Comparison of ENCODE assay signal across 1 cellular context in the genomic region with DNA sequence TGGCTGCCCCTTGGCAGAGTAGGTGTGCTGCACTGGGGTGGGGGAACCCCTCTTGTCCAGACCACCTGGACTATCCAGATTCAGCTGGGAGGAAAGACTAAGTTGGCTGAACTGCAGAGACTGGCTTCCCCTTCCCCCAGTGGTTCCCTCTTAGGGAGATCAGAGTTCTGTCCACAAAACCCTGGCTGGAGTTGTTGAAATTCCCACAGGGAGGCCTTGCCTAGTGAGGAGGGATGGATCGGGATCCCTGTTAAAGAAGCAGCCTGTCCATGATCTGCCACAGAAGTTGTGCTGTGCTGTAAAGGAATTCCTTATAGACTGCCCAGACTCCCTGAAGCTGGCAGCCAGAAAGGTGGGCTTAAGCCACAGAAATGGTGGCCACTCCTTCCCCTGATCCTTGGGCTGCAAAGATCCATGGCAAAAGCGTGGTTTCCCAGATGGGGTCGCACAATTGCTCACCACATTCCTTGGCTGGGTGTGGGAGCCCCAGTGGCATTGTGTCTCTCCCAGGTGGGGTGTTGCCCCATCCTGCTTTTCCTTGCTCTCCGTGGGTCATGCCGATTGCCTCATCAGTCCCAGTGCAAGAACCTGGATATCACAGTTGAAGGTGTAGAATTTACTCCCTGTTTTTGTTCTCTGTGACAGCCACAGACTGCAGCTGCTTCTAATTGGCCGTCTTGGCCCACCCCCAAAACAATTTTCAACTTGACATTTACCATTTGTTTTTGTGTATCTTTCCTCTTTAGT.
TF ChIP-seq lines count a peak whose summit lies in the region.

No MANE protein-coding gene starts in this region.

TF ChIP-seq in HepG2, 621 proteins besides CTCF, POLR2A, EP300 and RAD21:
- TF ChIP-seq NFE2L2 (IDR thresholded peaks at IDR 0.05; ENCODE audit: low read length) (no peak), NFIB (CRISPR knock-in tag; IDR thresholded peaks at IDR 0.05; ENCODE audit: borderline replicate concordance) (no peak), JUNB (CRISPR knock-in tag; IDR thresholded peaks at IDR 0.05; ENCODE audit: borderline replicate concordance) (no peak), SOX13 (IDR thresholded peaks at IDR 0.05) (no peak), SOX13 (CRISPR knock-in tag; conservative IDR thresholded peaks at IDR 0.05 in 1 of 2, IDR thresholded peaks at IDR 0.05 in 1 of 2) (no peak), GZF1 (CRISPR knock-in tag; IDR thresholded peaks at IDR 0.05) (no peak), NCOR1 (IDR thresholded peaks at IDR 0.05; ENCODE audit: borderline replicate concordance, low read length) (no peak), TCF7L2 (IDR thresholded peaks at IDR 0.05; ENCODE audit: low read depth, low read length) (no peak), JUND (CRISPR knock-in tag; IDR thresholded peaks at IDR 0.05) (no peak), NFYB (CRISPR knock-in tag; IDR thresholded peaks at IDR 0.05) (no peak)
- TF ChIP-seq, protein P1, sequence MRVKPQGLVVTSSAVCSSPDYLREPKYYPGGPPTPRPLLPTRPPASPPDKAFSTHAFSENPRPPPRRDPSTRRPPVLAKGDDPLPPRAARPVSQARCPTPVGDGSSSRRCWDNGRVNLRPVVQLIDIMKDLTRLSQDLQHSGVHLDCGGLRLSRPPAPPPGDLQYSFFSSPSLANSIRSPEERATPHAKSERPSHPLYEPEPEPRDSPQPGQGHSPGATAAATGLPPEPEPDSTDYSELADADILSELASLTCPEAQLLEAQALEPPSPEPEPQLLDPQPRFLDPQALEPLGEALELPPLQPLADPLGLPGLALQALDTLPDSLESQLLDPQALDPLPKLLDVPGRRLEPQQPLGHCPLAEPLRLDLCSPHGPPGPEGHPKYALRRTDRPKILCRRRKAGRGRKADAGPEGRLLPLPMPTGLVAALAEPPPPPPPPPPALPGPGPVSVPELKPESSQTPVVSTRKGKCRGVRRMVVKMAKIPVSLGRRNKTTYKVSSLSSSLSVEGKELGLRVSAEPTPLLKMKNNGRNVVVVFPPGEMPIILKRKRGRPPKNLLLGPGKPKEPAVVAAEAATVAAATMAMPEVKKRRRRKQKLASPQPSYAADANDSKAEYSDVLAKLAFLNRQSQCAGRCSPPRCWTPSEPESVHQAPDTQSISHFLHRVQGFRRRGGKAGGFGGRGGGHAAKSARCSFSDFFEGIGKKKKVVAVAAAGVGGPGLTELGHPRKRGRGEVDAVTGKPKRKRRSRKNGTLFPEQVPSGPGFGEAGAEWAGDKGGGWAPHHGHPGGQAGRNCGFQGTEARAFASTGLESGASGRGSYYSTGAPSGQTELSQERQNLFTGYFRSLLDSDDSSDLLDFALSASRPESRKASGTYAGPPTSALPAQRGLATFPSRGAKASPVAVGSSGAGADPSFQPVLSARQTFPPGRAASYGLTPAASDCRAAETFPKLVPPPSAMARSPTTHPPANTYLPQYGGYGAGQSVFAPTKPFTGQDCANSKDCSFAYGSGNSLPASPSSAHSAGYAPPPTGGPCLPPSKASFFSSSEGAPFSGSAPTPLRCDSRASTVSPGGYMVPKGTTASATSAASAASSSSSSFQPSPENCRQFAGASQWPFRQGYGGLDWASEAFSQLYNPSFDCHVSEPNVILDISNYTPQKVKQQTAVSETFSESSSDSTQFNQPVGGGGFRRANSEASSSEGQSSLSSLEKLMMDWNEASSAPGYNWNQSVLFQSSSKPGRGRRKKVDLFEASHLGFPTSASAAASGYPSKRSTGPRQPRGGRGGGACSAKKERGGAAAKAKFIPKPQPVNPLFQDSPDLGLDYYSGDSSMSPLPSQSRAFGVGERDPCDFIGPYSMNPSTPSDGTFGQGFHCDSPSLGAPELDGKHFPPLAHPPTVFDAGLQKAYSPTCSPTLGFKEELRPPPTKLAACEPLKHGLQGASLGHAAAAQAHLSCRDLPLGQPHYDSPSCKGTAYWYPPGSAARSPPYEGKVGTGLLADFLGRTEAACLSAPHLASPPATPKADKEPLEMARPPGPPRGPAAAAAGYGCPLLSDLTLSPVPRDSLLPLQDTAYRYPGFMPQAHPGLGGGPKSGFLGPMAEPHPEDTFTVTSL (CRISPR knock-in tag; IDR thresholded peaks at IDR 0.05; ENCODE audit: borderline replicate concordance) = no peak
- TF ChIP-seq, protein P2, sequence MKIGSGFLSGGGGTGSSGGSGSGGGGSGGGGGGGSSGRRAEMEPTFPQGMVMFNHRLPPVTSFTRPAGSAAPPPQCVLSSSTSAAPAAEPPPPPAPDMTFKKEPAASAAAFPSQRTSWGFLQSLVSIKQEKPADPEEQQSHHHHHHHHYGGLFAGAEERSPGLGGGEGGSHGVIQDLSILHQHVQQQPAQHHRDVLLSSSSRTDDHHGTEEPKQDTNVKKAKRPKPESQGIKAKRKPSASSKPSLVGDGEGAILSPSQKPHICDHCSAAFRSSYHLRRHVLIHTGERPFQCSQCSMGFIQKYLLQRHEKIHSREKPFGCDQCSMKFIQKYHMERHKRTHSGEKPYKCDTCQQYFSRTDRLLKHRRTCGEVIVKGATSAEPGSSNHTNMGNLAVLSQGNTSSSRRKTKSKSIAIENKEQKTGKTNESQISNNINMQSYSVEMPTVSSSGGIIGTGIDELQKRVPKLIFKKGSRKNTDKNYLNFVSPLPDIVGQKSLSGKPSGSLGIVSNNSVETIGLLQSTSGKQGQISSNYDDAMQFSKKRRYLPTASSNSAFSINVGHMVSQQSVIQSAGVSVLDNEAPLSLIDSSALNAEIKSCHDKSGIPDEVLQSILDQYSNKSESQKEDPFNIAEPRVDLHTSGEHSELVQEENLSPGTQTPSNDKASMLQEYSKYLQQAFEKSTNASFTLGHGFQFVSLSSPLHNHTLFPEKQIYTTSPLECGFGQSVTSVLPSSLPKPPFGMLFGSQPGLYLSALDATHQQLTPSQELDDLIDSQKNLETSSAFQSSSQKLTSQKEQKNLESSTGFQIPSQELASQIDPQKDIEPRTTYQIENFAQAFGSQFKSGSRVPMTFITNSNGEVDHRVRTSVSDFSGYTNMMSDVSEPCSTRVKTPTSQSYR (CRISPR knock-in tag; IDR thresholded peaks at IDR 0.05; ENCODE audit: borderline replicate concordance) = no peak
- TF ChIP-seq, protein P3, sequence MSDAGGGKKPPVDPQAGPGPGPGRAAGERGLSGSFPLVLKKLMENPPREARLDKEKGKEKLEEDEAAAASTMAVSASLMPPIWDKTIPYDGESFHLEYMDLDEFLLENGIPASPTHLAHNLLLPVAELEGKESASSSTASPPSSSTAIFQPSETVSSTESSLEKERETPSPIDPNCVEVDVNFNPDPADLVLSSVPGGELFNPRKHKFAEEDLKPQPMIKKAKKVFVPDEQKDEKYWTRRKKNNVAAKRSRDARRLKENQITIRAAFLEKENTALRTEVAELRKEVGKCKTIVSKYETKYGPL (CRISPR knock-in tag; IDR thresholded peaks at IDR 0.05) = no peak
- TF ChIP-seq, protein P4, sequence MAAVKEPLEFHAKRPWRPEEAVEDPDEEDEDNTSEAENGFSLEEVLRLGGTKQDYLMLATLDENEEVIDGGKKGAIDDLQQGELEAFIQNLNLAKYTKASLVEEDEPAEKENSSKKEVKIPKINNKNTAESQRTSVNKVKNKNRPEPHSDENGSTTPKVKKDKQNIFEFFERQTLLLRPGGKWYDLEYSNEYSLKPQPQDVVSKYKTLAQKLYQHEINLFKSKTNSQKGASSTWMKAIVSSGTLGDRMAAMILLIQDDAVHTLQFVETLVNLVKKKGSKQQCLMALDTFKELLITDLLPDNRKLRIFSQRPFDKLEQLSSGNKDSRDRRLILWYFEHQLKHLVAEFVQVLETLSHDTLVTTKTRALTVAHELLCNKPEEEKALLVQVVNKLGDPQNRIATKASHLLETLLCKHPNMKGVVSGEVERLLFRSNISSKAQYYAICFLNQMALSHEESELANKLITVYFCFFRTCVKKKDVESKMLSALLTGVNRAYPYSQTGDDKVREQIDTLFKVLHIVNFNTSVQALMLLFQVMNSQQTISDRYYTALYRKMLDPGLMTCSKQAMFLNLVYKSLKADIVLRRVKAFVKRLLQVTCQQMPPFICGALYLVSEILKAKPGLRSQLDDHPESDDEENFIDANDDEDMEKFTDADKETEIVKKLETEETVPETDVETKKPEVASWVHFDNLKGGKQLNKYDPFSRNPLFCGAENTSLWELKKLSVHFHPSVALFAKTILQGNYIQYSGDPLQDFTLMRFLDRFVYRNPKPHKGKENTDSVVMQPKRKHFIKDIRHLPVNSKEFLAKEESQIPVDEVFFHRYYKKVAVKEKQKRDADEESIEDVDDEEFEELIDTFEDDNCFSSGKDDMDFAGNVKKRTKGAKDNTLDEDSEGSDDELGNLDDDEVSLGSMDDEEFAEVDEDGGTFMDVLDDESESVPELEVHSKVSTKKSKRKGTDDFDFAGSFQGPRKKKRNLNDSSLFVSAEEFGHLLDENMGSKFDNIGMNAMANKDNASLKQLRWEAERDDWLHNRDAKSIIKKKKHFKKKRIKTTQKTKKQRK (IDR thresholded peaks at IDR 0.05; ENCODE audit: low read length) = no peak
- TF ChIP-seq, protein P5, sequence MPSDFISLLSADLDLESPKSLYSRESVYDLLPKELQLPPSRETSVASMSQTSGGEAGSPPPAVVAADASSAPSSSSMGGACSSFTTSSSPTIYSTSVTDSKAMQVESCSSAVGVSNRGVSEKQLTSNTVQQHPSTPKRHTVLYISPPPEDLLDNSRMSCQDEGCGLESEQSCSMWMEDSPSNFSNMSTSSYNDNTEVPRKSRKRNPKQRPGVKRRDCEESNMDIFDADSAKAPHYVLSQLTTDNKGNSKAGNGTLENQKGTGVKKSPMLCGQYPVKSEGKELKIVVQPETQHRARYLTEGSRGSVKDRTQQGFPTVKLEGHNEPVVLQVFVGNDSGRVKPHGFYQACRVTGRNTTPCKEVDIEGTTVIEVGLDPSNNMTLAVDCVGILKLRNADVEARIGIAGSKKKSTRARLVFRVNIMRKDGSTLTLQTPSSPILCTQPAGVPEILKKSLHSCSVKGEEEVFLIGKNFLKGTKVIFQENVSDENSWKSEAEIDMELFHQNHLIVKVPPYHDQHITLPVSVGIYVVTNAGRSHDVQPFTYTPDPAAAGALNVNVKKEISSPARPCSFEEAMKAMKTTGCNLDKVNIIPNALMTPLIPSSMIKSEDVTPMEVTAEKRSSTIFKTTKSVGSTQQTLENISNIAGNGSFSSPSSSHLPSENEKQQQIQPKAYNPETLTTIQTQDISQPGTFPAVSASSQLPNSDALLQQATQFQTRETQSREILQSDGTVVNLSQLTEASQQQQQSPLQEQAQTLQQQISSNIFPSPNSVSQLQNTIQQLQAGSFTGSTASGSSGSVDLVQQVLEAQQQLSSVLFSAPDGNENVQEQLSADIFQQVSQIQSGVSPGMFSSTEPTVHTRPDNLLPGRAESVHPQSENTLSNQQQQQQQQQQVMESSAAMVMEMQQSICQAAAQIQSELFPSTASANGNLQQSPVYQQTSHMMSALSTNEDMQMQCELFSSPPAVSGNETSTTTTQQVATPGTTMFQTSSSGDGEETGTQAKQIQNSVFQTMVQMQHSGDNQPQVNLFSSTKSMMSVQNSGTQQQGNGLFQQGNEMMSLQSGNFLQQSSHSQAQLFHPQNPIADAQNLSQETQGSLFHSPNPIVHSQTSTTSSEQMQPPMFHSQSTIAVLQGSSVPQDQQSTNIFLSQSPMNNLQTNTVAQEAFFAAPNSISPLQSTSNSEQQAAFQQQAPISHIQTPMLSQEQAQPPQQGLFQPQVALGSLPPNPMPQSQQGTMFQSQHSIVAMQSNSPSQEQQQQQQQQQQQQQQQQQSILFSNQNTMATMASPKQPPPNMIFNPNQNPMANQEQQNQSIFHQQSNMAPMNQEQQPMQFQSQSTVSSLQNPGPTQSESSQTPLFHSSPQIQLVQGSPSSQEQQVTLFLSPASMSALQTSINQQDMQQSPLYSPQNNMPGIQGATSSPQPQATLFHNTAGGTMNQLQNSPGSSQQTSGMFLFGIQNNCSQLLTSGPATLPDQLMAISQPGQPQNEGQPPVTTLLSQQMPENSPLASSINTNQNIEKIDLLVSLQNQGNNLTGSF (CRISPR knock-in tag; IDR thresholded peaks at IDR 0.05) = no peak
